ENCODE assay signal across 15 cellular contexts in genomic region chr10:71342850-71343773, GRCh38. TPM values are rescaled to one million over a fixed set of nuclear protein-coding genes. Genes with fewer than 3 reads are reported as not detected.
DNase-seq lines count a peak whose midpoint lies in the region; ATAC-seq and TF ChIP-seq lines count a peak whose summit lies in the region.
"Had no signal": no experiment of that assay in that cellular context is flagged by ENCODE, and none has a peak within 500 bp of the region (broad histone marks: within the 10 kb centered on the region; RNA-seq: fewer than 3 reads in every experiment).

No MANE protein-coding gene starts in this region.

- no peak for ATAC-seq in HG03469 (IDR thresholded peaks at IDR 0.05; ENCODE audit: unreplicated experiment)
- ATAC-seq: GM12878 had no signal

- peaks cover 74% of the 10 kb centered on the region for H3K4me1 Mint-ChIP-seq in dendritic cell treated with granulocyte-macrophage colony-stimulating factor and Interleukin-4, amounts not matched to agents 40 ng/mL and 50 ng/mL, for 4 days (ENCODE audit: low read depth)
- H3K4me1 Mint-ChIP-seq in neural crest cell = peaks cover 52% of the 10 kb centered on the region

- peak overlapping the region; percentile 69 for H3K27ac Mint-ChIP-seq in dendritic cell treated with granulocyte-macrophage colony-stimulating factor and Interleukin-4, amounts not matched to agents 40 ng/mL and 50 ng/mL, for 4 days
- peak overlapping the region; percentile 6 for H3K27ac Mint-ChIP-seq in neural crest cell (ENCODE audit: unreplicated experiment)

- TF ChIP-seq CTCF in neural crest cell (conservative IDR thresholded peaks at IDR 0.05) = no peak

- intact Hi-C loops in dendritic cell treated with granulocyte-macrophage colony-stimulating factor and Interleukin-4, amounts not matched to agents 40 ng/mL and 50 ng/mL, for 4 days (cut with micrococcal nuclease) = no loop called here

- no peaks in the 10 kb centered on the region for H3K27me3 Mint-ChIP-seq in dendritic cell treated with granulocyte-macrophage colony-stimulating factor and Interleukin-4, amounts not matched to agents 40 ng/mL and 50 ng/mL, for 4 days
- H3K27me3 Mint-ChIP-seq in neural crest cell (ENCODE audit: low read depth) = no peaks in the 10 kb centered on the region

- DNase-seq in CMK (ENCODE audit: low read depth) (peak; percentile 57), MV-4-11 (lab: John Stamatoyannopoulos, UW) (peak; percentile 97), neural crest cell (ENCODE audit: low read depth, low spot score) (no peak), hippocampal formation (lab: John Stamatoyannopoulos, UW) (no peak), NCI-H1436 treated with DMSO at 0.1 percent for 48 hours (lab: John Stamatoyannopoulos, UW) (no peak)
- no peak for DNase-seq in activated CD8-positive, alpha-beta memory T cell treated with anti-CD3 and anti-CD28 coated beads, Interleukin-2, amount 50 U/mL, for 48 hours
- DNase-seq: activated CD8-positive, alpha-beta memory T cell treated with anti-CD3 and anti-CD28 coated beads for 24 hours; amniotic stem cell; COR-L47; kidney glomerular epithelial cell; SW 1271; uterus had no signal

- H3K36me3 Mint-ChIP-seq in dendritic cell treated with granulocyte-macrophage colony-stimulating factor and Interleukin-4, amounts not matched to agents 40 ng/mL and 50 ng/mL, for 4 days (ENCODE audit: low read depth) = peaks cover 72% of the 10 kb centered on the region
- no peaks in the 10 kb centered on the region for H3K36me3 Mint-ChIP-seq in neural crest cell (ENCODE audit: low read depth)

- no peak overlapping the region for H3K4me3 Mint-ChIP-seq in dendritic cell treated with granulocyte-macrophage colony-stimulating factor and Interleukin-4, amounts not matched to agents 40 ng/mL and 50 ng/mL, for 4 days
- peak overlapping the region; percentile 45 for H3K4me3 Mint-ChIP-seq in neural crest cell

- no peaks in the 10 kb centered on the region for H3K9me3 Mint-ChIP-seq in dendritic cell treated with granulocyte-macrophage colony-stimulating factor and Interleukin-4, amounts not matched to agents 40 ng/mL and 50 ng/mL, for 4 days
- H3K9me3 Mint-ChIP-seq in neural crest cell = no peaks in the 10 kb centered on the region

RNA-seq across cellular contexts. Expression of gene SLC29A3, which starts 24.1 kb away (rescaled TPM):
- total RNA-seq in neural crest cell = 5.3 and 6.0 TPM in 2 replicates

RNA-seq across cellular contexts. Expression of gene CDH23, which starts 53.6 kb away (rescaled TPM):
- 2.0 and 2.6 TPM in 2 replicates for total RNA-seq in neural crest cell

Comparison
In these comparisons a context has a peak if more than half of its experiments do, and no peak if none do; other contexts are left out.
1. DNase-seq: peak in CMK (single experiment) and MV-4-11 (single experiment); none in neural crest cell (single experiment), hippocampal formation (0 of 2), activated CD8-positive, alpha-beta memory T cell treated with anti-CD3 and anti-CD28 coated beads, Interleukin-2, amount 50 U/mL, for 48 hours (single experiment) and NCI-H1436 treated with DMSO at 0.1 percent for 48 hours (single experiment).